ENCODE assay signal across 13 cellular contexts in the genomic region with DNA sequence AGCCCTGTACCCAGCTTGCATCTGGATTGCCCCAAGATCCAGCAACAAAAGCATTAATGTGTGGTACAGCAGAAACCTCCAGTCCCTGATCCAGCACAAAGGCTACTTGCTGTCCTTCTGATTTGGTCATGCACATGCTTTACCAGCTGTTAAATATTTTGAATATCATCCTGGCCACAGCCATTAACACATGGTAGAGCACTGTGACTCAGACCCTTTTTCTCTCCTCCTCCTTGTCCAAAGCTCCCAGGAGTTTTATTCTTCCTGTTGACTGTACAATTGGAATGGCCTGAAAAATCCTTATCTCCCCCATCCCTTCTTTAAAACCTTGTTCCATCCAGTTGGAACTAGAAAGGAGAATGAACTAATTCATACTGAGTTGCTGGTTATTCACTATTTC.
DNase-seq lines count a peak whose midpoint lies in the region; ATAC-seq and TF ChIP-seq lines count a peak whose summit lies in the region.
"Had no signal": no experiment of that assay in that cellular context is flagged by ENCODE, and none has a peak within 500 bp of the region (broad histone marks: within the 10 kb centered on the region; RNA-seq: fewer than 3 reads in every experiment).

No MANE protein-coding gene starts in this region.

- H3K36me3 ChIP-seq in gastrocnemius medialis = no peaks in the 10 kb centered on the region
- H3K36me3 ChIP-seq: esophagus squamous epithelium had no signal

- H3K27ac ChIP-seq in gastrocnemius medialis = peak overlapping the region in 2 of 4 donors; percentile 29 to 30
- H3K27ac ChIP-seq: esophagus squamous epithelium had no signal

- H3K4me1 ChIP-seq in gastrocnemius medialis = peaks cover 6 to 10% of the 10 kb centered on the region in 2 donors
- H3K4me1 ChIP-seq: esophagus squamous epithelium had no signal

- peak; percentile 89 to 97 for ATAC-seq in gastrocnemius medialis
- no peak for ATAC-seq in HG03280 (IDR thresholded peaks at IDR 0.05; ENCODE audit: unreplicated experiment)
- ATAC-seq: activated CD4-positive, alpha-beta T cell treated with anti-CD3 and anti-CD28 coated beads for 36 hours; activated naive CD4-positive, alpha-beta T cell treated with anti-CD3 and anti-CD28 coated beads, Interleukin-2, amount 50 U/mL, for 72 hours; Panc1 had no signal

- H3K27me3 Mint-ChIP-seq in activated naive CD4-positive, alpha-beta T cell treated with anti-CD3 and anti-CD28 coated beads, Interleukin-2, amount 10 ng/mL, durations not matched to agents 7 days and 5 days = peaks cover 5% of the 10 kb centered on the region
- peaks cover 36% of the 10 kb centered on the region for H3K27me3 Mint-ChIP-seq in type B pancreatic cell
- H3K27me3 Mint-ChIP-seq: activated CD4-positive, alpha-beta T cell treated with anti-CD3 and anti-CD28 coated beads for 36 hours had no signal

- DNase-seq in ELR (ENCODE audit: low read depth) = peak; percentile 92
- DNase-seq in T1000 (lab: John Stamatoyannopoulos, UW) = peak; percentile 21
- DNase-seq in foreskin melanocyte = peak; percentile 90
- DNase-seq in gastrocnemius medialis = peak; percentile 9 to 18
- no peak for DNase-seq in activated naive CD4-positive, alpha-beta T cell treated with anti-CD3 and anti-CD28 coated beads, Interleukin-2, amount 10 ng/mL, durations not matched to agents 7 days and 5 days
- DNase-seq in type B pancreatic cell (ENCODE audit: extremely low spot score, unreplicated experiment) = no peak
- DNase-seq in NCI-H524 (lab: John Stamatoyannopoulos, UW) = no peak
- DNase-seq: activated CD4-positive, alpha-beta T cell treated with anti-CD3 and anti-CD28 coated beads for 36 hours; esophagus squamous epithelium; stimulated activated CD4-positive, alpha-beta T cell treated with anti-CD3 and anti-CD28 coated beads, Interleukin-2, amount 100 ng/mL, for 48 hours had no signal

- intact Hi-C loops in gastrocnemius medialis (cut with DNase I; ENCODE audit: low total_unique reads) = no loop called here

- no peaks in the 10 kb centered on the region for H3K27me3 ChIP-seq in gastrocnemius medialis

- no peak for TF ChIP-seq POLR2A in gastrocnemius medialis (IDR thresholded peaks at IDR 0.05)

- CTCF ChIA-PET in activated naive CD4-positive, alpha-beta T cell treated with anti-CD3 and anti-CD28 coated beads, Interleukin-2, amount 10 ng/mL, durations not matched to agents 7 days and 5 days (lab: Charles Lee) = no interaction called here

- TF ChIP-seq CTCF in gastrocnemius medialis (IDR thresholded peaks at IDR 0.05 in 4 of 5, conservative IDR thresholded peaks at IDR 0.05 in 1 of 5) = no peak
- TF ChIP-seq CTCF in type B pancreatic cell (conservative IDR thresholded peaks at IDR 0.05) = no peak

- no peaks in the 10 kb centered on the region for H3K36me3 Mint-ChIP-seq in activated naive CD4-positive, alpha-beta T cell treated with anti-CD3 and anti-CD28 coated beads, Interleukin-2, amount 10 ng/mL, durations not matched to agents 7 days and 5 days
- no peaks in the 10 kb centered on the region for H3K36me3 Mint-ChIP-seq in type B pancreatic cell

- H3K4me1 Mint-ChIP-seq in activated naive CD4-positive, alpha-beta T cell treated with anti-CD3 and anti-CD28 coated beads, Interleukin-2, amount 10 ng/mL, durations not matched to agents 7 days and 5 days = no peaks in the 10 kb centered on the region
- H3K4me1 Mint-ChIP-seq in type B pancreatic cell (ENCODE audit: unreplicated experiment) = peaks cover 23% of the 10 kb centered on the region
- H3K4me1 Mint-ChIP-seq: activated CD4-positive, alpha-beta T cell treated with anti-CD3 and anti-CD28 coated beads for 36 hours had no signal

- in situ Hi-C loops in gastrocnemius medialis (cut with MboI; ENCODE audit: low sequenced_read_pairs in 4 of 4) = no loop called here

- H3K4me3 ChIP-seq in gastrocnemius medialis = no peak overlapping the region
- H3K4me3 ChIP-seq: esophagus squamous epithelium had no signal

- no peaks in the 10 kb centered on the region for H3K9me3 Mint-ChIP-seq in activated naive CD4-positive, alpha-beta T cell treated with anti-CD3 and anti-CD28 coated beads, Interleukin-2, amount 10 ng/mL, durations not matched to agents 7 days and 5 days
- H3K9me3 Mint-ChIP-seq in type B pancreatic cell = no peaks in the 10 kb centered on the region
- H3K9me3 Mint-ChIP-seq: activated naive CD4-positive, alpha-beta T cell treated with anti-CD3 and anti-CD28 coated beads, Interleukin-2, amount 50 U/mL, for 72 hours had no signal

- no peak overlapping the region for H3K27ac Mint-ChIP-seq in activated naive CD4-positive, alpha-beta T cell treated with anti-CD3 and anti-CD28 coated beads, Interleukin-2, amount 10 ng/mL, durations not matched to agents 7 days and 5 days
- no peak overlapping the region for H3K27ac Mint-ChIP-seq in type B pancreatic cell
- H3K27ac Mint-ChIP-seq: activated CD4-positive, alpha-beta T cell treated with anti-CD3 and anti-CD28 coated beads for 36 hours had no signal

- no peak overlapping the region for H3K4me3 Mint-ChIP-seq in activated naive CD4-positive, alpha-beta T cell treated with anti-CD3 and anti-CD28 coated beads, Interleukin-2, amount 10 ng/mL, durations not matched to agents 7 days and 5 days
- no peak overlapping the region for H3K4me3 Mint-ChIP-seq in type B pancreatic cell
- H3K4me3 Mint-ChIP-seq: activated CD4-positive, alpha-beta T cell treated with anti-CD3 and anti-CD28 coated beads for 36 hours had no signal

- no peaks in the 10 kb centered on the region for H3K9me3 ChIP-seq in gastrocnemius medialis
- H3K9me3 ChIP-seq: esophagus squamous epithelium had no signal

Comparison
In these comparisons a context has a peak if more than half of its experiments do, and no peak if none do; other contexts are left out.
1. DNase-seq: peak in ELR (single experiment), T1000 (single experiment), foreskin melanocyte (single experiment) and gastrocnemius medialis (2 of 2); none in activated naive CD4-positive, alpha-beta T cell treated with anti-CD3 and anti-CD28 coated beads, Interleukin-2, amount 10 ng/mL, durations not matched to agents 7 days and 5 days (single experiment), type B pancreatic cell (single experiment) and NCI-H524 (0 of 2).